Comparison of ENCODE assay signal across 8 cellular contexts in the genomic region with DNA sequence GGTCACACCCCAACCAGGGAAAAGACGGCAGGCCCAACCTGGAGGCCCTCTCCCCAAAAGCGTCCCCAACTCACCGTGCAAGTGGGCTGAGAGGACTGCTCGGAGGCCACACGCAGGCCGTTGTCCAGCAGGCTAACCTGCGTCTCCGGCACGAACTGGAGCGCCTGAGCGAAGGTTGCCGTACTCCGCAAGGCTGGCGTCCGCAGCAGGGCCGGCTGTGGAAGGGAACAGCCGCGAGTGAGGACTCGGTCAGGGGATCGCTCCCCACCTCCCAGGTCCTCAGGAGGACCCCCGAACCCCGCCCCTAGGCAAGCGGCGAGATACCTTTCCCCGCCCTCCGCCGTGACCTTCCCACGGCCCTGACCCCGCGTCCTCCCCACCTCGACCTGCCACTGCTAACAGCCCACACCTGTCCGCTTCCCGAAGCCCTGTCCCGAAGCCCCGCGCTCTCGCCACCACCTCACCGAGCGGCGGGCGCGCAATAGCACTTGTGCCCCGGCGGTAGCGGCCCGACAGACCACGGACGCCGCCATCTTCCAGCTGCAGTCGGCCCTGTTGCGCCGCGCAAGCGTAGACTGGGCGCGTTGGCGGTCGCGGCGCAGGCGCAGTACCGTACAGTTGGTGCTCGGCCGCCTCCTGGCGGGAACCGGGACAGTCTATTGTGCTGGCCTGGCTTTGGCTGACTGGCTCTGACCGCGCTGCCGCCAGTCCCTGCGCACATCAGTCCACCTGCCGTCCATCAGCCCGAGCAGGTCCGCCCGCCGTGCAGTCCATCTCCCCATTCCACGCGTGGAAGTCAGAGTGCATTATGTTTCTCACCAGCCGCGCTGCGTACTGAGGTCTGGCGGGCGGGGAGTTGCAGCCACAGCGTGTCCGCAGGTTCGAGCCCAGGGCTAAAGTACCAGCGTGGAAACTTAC. TPM values are rescaled to one million over a fixed set of nuclear protein-coding genes. Genes with fewer than 3 reads are reported as not detected.
DNase-seq lines count a peak whose midpoint lies in the region; TF ChIP-seq lines count a peak whose summit lies in the region.

A gene (minus strand): TSS at position 559 of the 918 bp plus-strand sequence. CDS start 26 bp downstream, at position 533.

- H3K27me3 ChIP-seq in HAP-1 (ENCODE audit: low read depth) (no peaks in the 10 kb centered on the region), MG63 (no peaks in the 10 kb centered on the region), neural progenitor cell (no peaks in the 10 kb centered on the region)

- H3K36me3 ChIP-seq in HAP-1 (replicated peaks): peaks cover 39% of the 10 kb centered on the region
- peaks cover 10% of the 10 kb centered on the region for H3K36me3 ChIP-seq in MG63
- no peaks in the 10 kb centered on the region for H3K36me3 ChIP-seq in neural progenitor cell

- TF ChIP-seq CTCF in foreskin fibroblast (IDR thresholded peaks at IDR 0.05; ENCODE audit: low read depth, low read length) (peak; percentile 54), neural progenitor cell (IDR thresholded peaks at IDR 0.05) (peak; percentile 56)

- H3K4me3 ChIP-seq in HAP-1 (peak within 1 kb of the TSS; percentile 100), MG63 (peak within 1 kb of the TSS; percentile 72), foreskin fibroblast (ENCODE audit: low read depth in 1 of 2, low read length in 2 of 2) (peak within 1 kb of the TSS; percentile 72 to 97), neural progenitor cell (peak within 1 kb of the TSS; percentile 86)

- H2AFZ ChIP-seq in neural progenitor cell (replicated peaks): peak within 1 kb of the TSS; percentile 88

- H3K4me3 Mint-ChIP-seq in neural progenitor cell: peak within 1 kb of the TSS; percentile 98

- H3K9me3 ChIP-seq in HAP-1 (no peaks in the 10 kb centered on the region), MG63 (no peaks in the 10 kb centered on the region), neural progenitor cell (ENCODE audit: low read depth) (no peaks in the 10 kb centered on the region)

- peaks cover 14% of the 10 kb centered on the region for H4K20me1 ChIP-seq in neural progenitor cell (ENCODE audit: low read depth)

- peak within 1 kb of the TSS; percentile 93 for H3K27ac Mint-ChIP-seq in neural progenitor cell

- H3K27ac ChIP-seq in neural progenitor cell: no peak within 1 kb of the TSS

- H3K9ac ChIP-seq in neural progenitor cell: peak within 1 kb of the TSS; percentile 79

- H3K79me2 ChIP-seq in neural progenitor cell (ENCODE audit: low read depth): peaks cover 53% of the 10 kb centered on the region

- peak within 1 kb of the TSS; percentile 99 for H3K4me2 ChIP-seq in neural progenitor cell

- peaks cover 12% of the 10 kb centered on the region for H3K4me1 Mint-ChIP-seq in neural progenitor cell

- peaks cover 21% of the 10 kb centered on the region for H3K36me3 Mint-ChIP-seq in neural progenitor cell

- H3K9me3 Mint-ChIP-seq in neural progenitor cell: no peaks in the 10 kb centered on the region

- peaks cover 6% of the 10 kb centered on the region for H3K27me3 Mint-ChIP-seq in neural progenitor cell (ENCODE audit: insufficient read depth, low read depth)

- H3K4me1 ChIP-seq in HAP-1 (peaks cover 9% of the 10 kb centered on the region), neural progenitor cell (peaks cover 13% of the 10 kb centered on the region)

- H3F3A ChIP-seq in neural progenitor cell (ENCODE audit: low read depth): peaks cover 22% of the 10 kb centered on the region

- in situ Hi-C loops in HAP-1 (cut with MboI; ENCODE audit: low sequenced_read_pairs): no loop called here

- DNase-seq in GF-D8 (lab: John Stamatoyannopoulos, UW) (peak; percentile 72), HAP-1 (ENCODE audit: low spot score in 2 of 2) (peak; percentile 91 to 94), MG63 (peak; percentile 86), SIG-M5 treated with dmso at 0.1 percent for 504 hours (lab: John Stamatoyannopoulos, UW; ENCODE audit: unreplicated experiment) (peak; percentile 88), foreskin fibroblast (peak; percentile 90 to 98), neural progenitor cell (ENCODE audit: low spot score) (peak; percentile 98), stromal cell of bone marrow (ENCODE audit: low read depth) (peak; percentile 82)
- DNase-seq in activated gamma-delta T cell treated with anti-CD3 and anti-CD28 coated beads, Interleukin-2, amount 50 U/mL, for 16 hours (ENCODE audit: low read depth): peak; percentile 81

RNA-seq across cellular contexts. Expression of the gene that starts here (rescaled TPM):
- total RNA-seq in MG63 (2014; rRNA removed; shearing (Covaris generic); ENCODE audit: low replicate concordance): 199 and 243 TPM in 2 replicates
- 240 and 246 TPM in 2 replicates for total RNA-seq in neural progenitor cell (ENCODE audit: low replicate concordance)
